ENCODE assay signal across 26 cellular contexts in the genomic region with DNA sequence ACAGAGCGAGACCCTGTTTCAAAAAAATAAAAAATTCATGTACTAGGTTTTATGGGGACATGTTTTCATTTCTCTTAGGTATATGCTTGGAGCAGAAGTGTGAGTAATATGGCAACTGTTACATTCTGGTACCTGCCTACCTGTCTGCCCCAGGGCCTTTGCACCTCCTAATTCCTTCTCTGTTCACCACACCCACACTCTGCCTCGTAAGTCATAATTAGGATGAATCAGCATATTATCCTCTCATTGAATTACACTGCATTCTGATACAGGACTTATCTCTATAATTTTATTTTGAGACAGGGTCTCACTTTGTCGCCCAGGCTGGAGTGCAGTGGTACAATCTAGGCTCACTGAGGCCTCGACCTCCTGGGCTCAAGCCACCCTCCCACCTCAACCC. TPM values are rescaled to one million over a fixed set of nuclear protein-coding genes. Genes with fewer than 3 reads are reported as not detected.
"Had no signal": no experiment of that assay in that cellular context is flagged by ENCODE, and none has a peak within 500 bp of the region (broad histone marks: within the 10 kb centered on the region; RNA-seq: fewer than 3 reads in every experiment).

No MANE protein-coding gene starts in this region.

- H3K9me3 ChIP-seq: esophagus muscularis mucosa, gastroesophageal sphincter, heart right ventricle, left lung, psoas muscle, spleen, testis, tibial artery had no signal

- H3K4me3 ChIP-seq: dorsolateral prefrontal cortex, esophagus muscularis mucosa, gastroesophageal sphincter, heart right ventricle, left lung, psoas muscle, skin epidermis, spleen, testis, tibial artery had no signal

- ATAC-seq: foreskin keratinocyte; gastroesophageal sphincter; heart right ventricle; left cardiac atrium; left lung; naive thymus-derived CD8-positive, alpha-beta T cell; psoas muscle; right cardiac atrium; stimulated activated memory B cell treated with anti-CD40 and anti-IgM and Interleukin-4, amounts not matched to agents 10 μg/mL and 1 μg/mL and 100 μg/mL, for 72 hours; stimulated activated naive CD8-positive, alpha-beta T cell treated with anti-CD3 and anti-CD28 coated beads, Interleukin-15, Interleukin-2, amounts not matched to agents 100 U/mL and 50 U/mL, for 24 hours had no signal

- H3K27ac ChIP-seq: dorsolateral prefrontal cortex, epithelial cell of prostate, esophagus muscularis mucosa, foreskin keratinocyte, gastroesophageal sphincter, heart right ventricle, left lung, psoas muscle, skin epidermis, spleen, testis, tibial artery had no signal

- DNase-seq: dorsolateral prefrontal cortex; effector CD4-positive, alpha-beta T cell; heart right ventricle; hippocampal formation; left cardiac atrium; left lung; naive thymus-derived CD8-positive, alpha-beta T cell; nephron progenitor cell; nucleus accumbens; right cardiac atrium; spleen; stimulated activated CD4-positive, alpha-beta T cell treated with anti-CD3 and anti-CD28 coated beads, Interleukin-4, amount 100 ng/mL, for 4 hours; stimulated activated naive CD8-positive, alpha-beta T cell treated with anti-CD3 and anti-CD28 coated beads, Interleukin-15, Interleukin-2, amounts not matched to agents 100 U/mL and 50 U/mL, for 24 hours; substantia nigra; testis; tibial artery had no signal

- H3K36me3 ChIP-seq: esophagus muscularis mucosa, gastroesophageal sphincter, heart right ventricle, left lung, spleen, tibial artery had no signal

- H3K27me3 ChIP-seq: dorsolateral prefrontal cortex, esophagus muscularis mucosa, foreskin keratinocyte, gastroesophageal sphincter, heart right ventricle, left lung, spleen, testis, tibial artery had no signal

- H3K4me1 ChIP-seq: foreskin keratinocyte, left lung, tibial artery had no signal

- FAIRE-seq: colon, islet of Langerhans had no signal

RNA-seq across cellular contexts. Expression of a gene that starts 3.1 kb away (rescaled TPM):
- total RNA-seq: left cardiac atrium had no signal
- polyA plus RNA-seq: fibroblast of lung; naive thymus-derived CD8-positive, alpha-beta T cell had no signal
